Comparison of ENCODE assay signal across 8 cellular contexts in genomic region chr17:9529033-9529748, GRCh38. TPM values are rescaled to one million over a fixed set of nuclear protein-coding genes. Genes with fewer than 3 reads are reported as not detected.
A peak's percentile ranks its signal among the peaks of the same experiment; 100 is the strongest.
DNase-seq lines count a peak whose midpoint lies in the region; ATAC-seq, FAIRE-seq and TF ChIP-seq lines count a peak whose summit lies in the region.

No MANE protein-coding gene starts in this region.

- in situ Hi-C loops in G401 (cut with HindIII; ENCODE audit: low sequenced_read_pairs): no loop called here

- intact Hi-C loops in CD14-positive monocyte (cut with micrococcal nuclease): no loop called here

- ATAC-seq in natural killer cell treated with Interleukin-12 subunit alpha and Interleukin-12 subunit beta and Interleukin-15 and Interleukin-18, amount 100 ng/mL, for 72 hours: peak; percentile 66 to 85
- ATAC-seq in HG03469 (IDR thresholded peaks at IDR 0.05; ENCODE audit: unreplicated experiment) (no peak), HG02938 (IDR thresholded peaks at IDR 0.05; ENCODE audit: unreplicated experiment) (no peak)

- H3K4me1 Mint-ChIP-seq in brain (no peaks in the 10 kb centered on the region), CD14-positive monocyte (peaks cover 2% of the 10 kb centered on the region)
- peaks cover 19 to 20% of the 10 kb centered on the region in 2 donors for H3K4me1 Mint-ChIP-seq in natural killer cell treated with Interleukin-12 subunit alpha and Interleukin-12 subunit beta and Interleukin-15 and Interleukin-18, amount 100 ng/mL, for 72 hours (ENCODE audit: low read depth in 2 of 2)

- no peak overlapping the region for H3K27ac Mint-ChIP-seq in brain
- no peak overlapping the region for H3K27ac Mint-ChIP-seq in natural killer cell treated with Interleukin-12 subunit alpha and Interleukin-12 subunit beta and Interleukin-15 and Interleukin-18, amount 100 ng/mL, for 72 hours
- H3K27ac Mint-ChIP-seq in CD14-positive monocyte: no peak overlapping the region

- peak; percentile 66 to 80 for TF ChIP-seq CTCF in brain (conservative IDR thresholded peaks at IDR 0.05)
- no peak for TF ChIP-seq CTCF in CD14-positive monocyte (IDR thresholded peaks at IDR 0.05)

- H3K9me3 Mint-ChIP-seq in brain: no peaks in the 10 kb centered on the region
- no peaks in the 10 kb centered on the region for H3K9me3 Mint-ChIP-seq in natural killer cell treated with Interleukin-12 subunit alpha and Interleukin-12 subunit beta and Interleukin-15 and Interleukin-18, amount 100 ng/mL, for 72 hours
- H3K9me3 Mint-ChIP-seq in CD14-positive monocyte: peaks cover 0 to 2% (median 0%) of the 10 kb centered on the region in 7 donors

- H3K27me3 Mint-ChIP-seq in brain (no peaks in the 10 kb centered on the region), CD14-positive monocyte (ENCODE audit: low read depth in 3 of 3) (no peaks in the 10 kb centered on the region)
- H3K27me3 Mint-ChIP-seq in natural killer cell treated with Interleukin-12 subunit alpha and Interleukin-12 subunit beta and Interleukin-15 and Interleukin-18, amount 100 ng/mL, for 72 hours: no peaks in the 10 kb centered on the region

- H3K4me3 Mint-ChIP-seq in brain (no peak overlapping the region), CD14-positive monocyte (no peak overlapping the region)
- H3K4me3 Mint-ChIP-seq in natural killer cell treated with Interleukin-12 subunit alpha and Interleukin-12 subunit beta and Interleukin-15 and Interleukin-18, amount 100 ng/mL, for 72 hours: no peak overlapping the region

- peaks cover 22% of the 10 kb centered on the region for H3K36me3 Mint-ChIP-seq in brain
- no peaks in the 10 kb centered on the region for H3K36me3 Mint-ChIP-seq in natural killer cell treated with Interleukin-12 subunit alpha and Interleukin-12 subunit beta and Interleukin-15 and Interleukin-18, amount 100 ng/mL, for 72 hours
- peaks cover 7 to 14% of the 10 kb centered on the region in 2 donors for H3K36me3 Mint-ChIP-seq in CD14-positive monocyte

- no peak for FAIRE-seq in HTR-8/SVneo (lab: Jason Lieb, UNC)

- DNase-seq in G401 (ENCODE audit: low spot score): peak; percentile 17
- peak; percentile 37 for DNase-seq in HTR-8/SVneo (ENCODE audit: insufficient read length, low spot score)
- no peak for DNase-seq in natural killer cell treated with Interleukin-12 subunit alpha and Interleukin-12 subunit beta and Interleukin-15 and Interleukin-18, amount 100 ng/mL, for 72 hours (ENCODE audit: low spot score)
- no peak for DNase-seq in CD14-positive monocyte (ENCODE audit: low spot score)
- no peak for DNase-seq in HuH-7.5 (ENCODE audit: low spot score)

RNA-seq across cellular contexts. Expression of gene STX8, which starts 46.4 kb away (rescaled TPM):
- 92.6 and 95.8 TPM in 2 replicates for total RNA-seq in G401 (2014; rRNA removed; shearing (Covaris generic))
- polyA plus RNA-seq in brain (ENCODE audit: insufficient read depth, low read depth, low replicate concordance) (105 TPM), CD14-positive monocyte (100 to 1,000 TPM; 142 to 170 TPM)
- 10 to 100 TPM; 65.2 to 87.7 TPM for total RNA-seq in natural killer cell treated with Interleukin-12 subunit alpha and Interleukin-12 subunit beta and Interleukin-15 and Interleukin-18, amount 100 ng/mL, for 72 hours

RNA-seq across cellular contexts. Expression of gene CFAP52, which starts 47.3 kb away (rescaled TPM):
- total RNA-seq in G401 (2014; rRNA removed; shearing (Covaris generic)): not detected in 2 replicates
- 0.49 TPM for polyA plus RNA-seq in brain (ENCODE audit: insufficient read depth, low read depth, low replicate concordance)
- not detected for total RNA-seq in natural killer cell treated with Interleukin-12 subunit alpha and Interleukin-12 subunit beta and Interleukin-15 and Interleukin-18, amount 100 ng/mL, for 72 hours
- polyA plus RNA-seq in CD14-positive monocyte: not detected

Comparison
In these comparisons a context has a peak if more than half of its experiments do, and no peak if none do; other contexts are left out.
1. DNase-seq: peak in G401 (single experiment) and HTR-8/SVneo (single experiment); none in natural killer cell treated with Interleukin-12 subunit alpha and Interleukin-12 subunit beta and Interleukin-15 and Interleukin-18, amount 100 ng/mL, for 72 hours (single experiment), CD14-positive monocyte (single experiment) and HuH-7.5 (single experiment).
2. ATAC-seq: peak in natural killer cell treated with Interleukin-12 subunit alpha and Interleukin-12 subunit beta and Interleukin-15 and Interleukin-18, amount 100 ng/mL, for 72 hours (2 of 2); none in HG03469 (single experiment) and HG02938 (single experiment).